Comparison of ENCODE assay signal across 21 cellular contexts in genomic region chr7:22348379-22348778, GRCh38. TPM values are rescaled to one million over a fixed set of nuclear protein-coding genes. Genes with fewer than 3 reads are reported as not detected.
DNase-seq lines count a peak whose midpoint lies in the region; FAIRE-seq and TF ChIP-seq lines count a peak whose summit lies in the region.
"Had no signal": no experiment of that assay in that cellular context is flagged by ENCODE, and none has a peak within 500 bp of the region (broad histone marks: within the 10 kb centered on the region; RNA-seq: fewer than 3 reads in every experiment).

No MANE protein-coding gene starts in this region.

- DNase-seq in A172 (ENCODE audit: low spot score) (peak; percentile 64), GM12892 (ENCODE audit: insufficient read length) (no peak), amniotic epithelial cell (ENCODE audit: low read depth) (peak; percentile 3), fibroblast of the aortic adventitia (ENCODE audit: low read depth) (peak; percentile 60), GM19239 (ENCODE audit: insufficient read length, low spot score) (no peak), NCI-H69 (lab: John Stamatoyannopoulos, UW) (no peak)
- DNase-seq in activated T-cell treated with anti-CD3 and anti-CD28 coated beads, Interleukin-2, amount 50 U/mL, for 48 hours: no peak
- DNase-seq in activated naive CD4-positive, alpha-beta T cell (lab: John Stamatoyannopoulos, UW): no peak
- DNase-seq: activated naive CD8-positive, alpha-beta T cell treated with anti-CD3 and anti-CD28 coated beads for 36 hours; C1 segment of cervical spinal cord; glutamatergic neuron; left ventricle myocardium superior; NCI-H1417; NCI-H2171; NCI-H748 treated with DMSO at 0.1 percent for 48 hours; small intestine; stimulated activated CD4-positive, alpha-beta T cell treated with anti-CD3 and anti-CD28 coated beads, Interleukin-4, amount 100 ng/mL, for 24 hours; T1000 had no signal

- TF ChIP-seq POLR2A in GM12892 (IDR thresholded peaks at IDR 0.05; ENCODE audit: low read depth, low read length): no peak

- FAIRE-seq in GM12892 (lab: Jason Lieb, UNC) (peak; percentile 83), GM19239 (lab: Jason Lieb, UNC) (no peak)
- FAIRE-seq: A204.1, GM18507, small intestine had no signal

- no peak for TF ChIP-seq CTCF in fibroblast of the aortic adventitia (IDR thresholded peaks at IDR 0.05; ENCODE audit: insufficient read depth, low read length)

- no peak overlapping the region for H3K4me3 ChIP-seq in fibroblast of the aortic adventitia (ENCODE audit: low read depth, low read length)
- H3K4me3 ChIP-seq: prostate gland had no signal

RNA-seq across cellular contexts. Expression of gene RAPGEF5, which starts 8.6 kb away (rescaled TPM):
- total RNA-seq in A172 (2014; rRNA removed; shearing (Covaris generic)): 3.2 and 11.5 TPM in 2 replicates
- polyA plus RNA-seq in GM12892 (2012; ENCODE audit: missing spikeins): 2.7 TPM
- 1.5 and 4.2 TPM in 2 replicates for total RNA-seq in fibroblast of the aortic adventitia (ENCODE audit: low replicate concordance)

Comparison
In these comparisons a context has a peak if more than half of its experiments do, and no peak if none do; other contexts are left out.
1. DNase-seq: peak in A172 (single experiment), amniotic epithelial cell (single experiment) and fibroblast of the aortic adventitia (single experiment); none in GM12892 (single experiment), activated T-cell treated with anti-CD3 and anti-CD28 coated beads, Interleukin-2, amount 50 U/mL, for 48 hours (0 of 2), GM19239 (single experiment), activated naive CD4-positive, alpha-beta T cell (0 of 4) and NCI-H69 (single experiment).